3 cellular contexts compared by ENCODE assay signal in genomic region chr11:99461913-99462312, GRCh38.
"Had no signal": no experiment of that assay in that cellular context is flagged by ENCODE, and none has a peak within 500 bp of the region (broad histone marks: within the 10 kb centered on the region; RNA-seq: fewer than 3 reads in every experiment).

No MANE protein-coding gene starts in this region.

- H3K4me3 ChIP-seq: GM12878 had no signal

- DNase-seq: GDM1, GF-D8 had no signal

- ATAC-seq: GM12878 had no signal
